Comparison of ENCODE assay signal across 18 cellular contexts in the genomic region with DNA sequence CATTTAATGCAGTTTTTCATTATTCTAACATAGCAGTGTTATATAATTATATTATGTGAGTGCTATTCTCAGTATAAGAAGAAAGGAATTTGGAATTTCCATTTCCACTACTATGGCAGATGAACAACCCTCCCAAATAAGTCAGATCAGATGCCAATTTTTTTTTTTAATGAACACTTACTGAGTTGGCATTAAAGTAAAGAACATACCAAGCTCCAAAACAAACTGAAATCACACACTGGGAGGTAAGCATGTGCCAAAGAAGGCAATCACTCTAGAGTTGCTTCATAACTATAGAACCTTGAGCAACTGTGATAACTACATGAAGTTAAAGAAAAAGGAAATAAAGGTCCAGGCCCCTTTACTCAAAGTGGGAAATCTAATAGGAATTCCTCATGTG.
DNase-seq lines count a peak whose midpoint lies in the region; ATAC-seq and TF ChIP-seq lines count a peak whose summit lies in the region.
"Had no signal": no experiment of that assay in that cellular context is flagged by ENCODE, and none has a peak within 500 bp of the region (broad histone marks: within the 10 kb centered on the region; RNA-seq: fewer than 3 reads in every experiment).

No MANE protein-coding gene starts in this region.

- H3K4me3 ChIP-seq in fibroblast of pulmonary artery (replicated peaks; ENCODE audit: low read depth, low read length): no peak overlapping the region
- H3K4me3 ChIP-seq: SK-N-MC had no signal

- peak; percentile 27 for DNase-seq in SIG-M5 treated with dmso at 0.1 percent for 504 hours (lab: John Stamatoyannopoulos, UW; ENCODE audit: unreplicated experiment)
- DNase-seq in SIG-M5 (lab: John Stamatoyannopoulos, UW): no peak
- DNase-seq in amniotic epithelial cell (ENCODE audit: low read depth): peak; percentile 68
- peak; percentile 2 for DNase-seq in fibroblast of pulmonary artery (ENCODE audit: low read depth)
- DNase-seq in activated CD4-positive, alpha-beta T cell treated with anti-CD3 and anti-CD28 coated beads for 1 hour: no peak
- DNase-seq in NAMALWA (ENCODE audit: low spot score): no peak
- no peak for DNase-seq in stimulated activated CD4-positive, alpha-beta T cell treated with anti-CD3 and anti-CD28 coated beads, Interleukin-12 subunit alpha, Interleukin-12 subunit beta, amount 100 ng/mL, for 4 hours
- DNase-seq: 8988T; CD4-positive, alpha-beta memory T cell; DND-41; GOT3; NCI-H1436; NCI-H2029; NCI-H2171 treated with DMSO at 0.1 percent for 48 hours; NCI-H748 treated with DMSO at 0.1 percent for 48 hours; T-cell had no signal

- ATAC-seq in HG02938 (IDR thresholded peaks at IDR 0.05; ENCODE audit: unreplicated experiment): no peak
- ATAC-seq: T-cell had no signal

- no peak for TF ChIP-seq CTCF in fibroblast of pulmonary artery (IDR thresholded peaks at IDR 0.05; ENCODE audit: low read length, missing control alignments)

Comparison
In these comparisons a context has a peak if more than half of its experiments do, and no peak if none do; other contexts are left out.
1. DNase-seq: peak in SIG-M5 treated with dmso at 0.1 percent for 504 hours (single experiment), amniotic epithelial cell (single experiment) and fibroblast of pulmonary artery (single experiment); none in SIG-M5 (single experiment), activated CD4-positive, alpha-beta T cell treated with anti-CD3 and anti-CD28 coated beads for 1 hour (single experiment), NAMALWA (single experiment) and stimulated activated CD4-positive, alpha-beta T cell treated with anti-CD3 and anti-CD28 coated beads, Interleukin-12 subunit alpha, Interleukin-12 subunit beta, amount 100 ng/mL, for 4 hours (single experiment).